In the genomic region with DNA sequence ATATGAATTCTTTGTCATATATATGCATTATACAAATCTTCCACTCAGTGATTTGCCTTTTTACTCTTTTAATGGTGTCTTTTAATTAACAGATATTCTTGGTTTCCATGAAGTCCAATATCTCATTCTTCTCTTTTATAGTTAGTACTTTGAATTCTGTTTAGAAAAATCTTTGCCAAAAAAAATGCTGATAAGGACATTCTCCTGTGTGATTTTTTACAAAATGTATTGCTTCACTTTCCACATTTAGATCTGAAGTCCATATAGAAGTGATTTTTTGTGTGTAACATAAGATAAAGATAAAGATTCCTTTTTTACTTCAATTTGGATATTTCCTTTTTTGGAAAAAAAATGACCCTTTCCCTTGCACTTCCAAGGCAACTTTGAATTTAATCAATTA, we compare ENCODE assay signal across 40 cellular contexts. TPM values are rescaled to one million over a fixed set of nuclear protein-coding genes. Genes with fewer than 3 reads are reported as not detected.
"Had no signal": no experiment of that assay in that cellular context is flagged by ENCODE, and none has a peak within 500 bp of the region (broad histone marks: within the 10 kb centered on the region; RNA-seq: fewer than 3 reads in every experiment).

No MANE protein-coding gene starts in this region.

- DNase-seq: Karpas-422, Kasumi-1, MG63, MM.1S, MV-4-11, NCI-H1048, NCI-H1092, NCI-H1092 treated with DMSO at 0.1 percent for 48 hours, NCI-H1105, NCI-H1105 treated with DMSO at 0.1 percent for 48 hours, NCI-H1417, NCI-H1417 treated with DMSO at 0.1 percent for 48 hours, NCI-H1436, NCI-H1436 treated with DMSO at 0.1 percent for 48 hours, NCI-H146, NCI-H1694, NCI-H1694 treated with DMSO at 0.1 percent for 48 hours, NCI-H187, NCI-H187 treated with DMSO at 0.1 percent for 48 hours, NCI-H1930, NCI-H2029, NCI-H2029 treated with DMSO at 0.1 percent for 48 hours, NCI-H2081, NCI-H2081 treated with DMSO at 0.1 percent for 48 hours, NCI-H2107, NCI-H2171, NCI-H2171 treated with DMSO at 0.1 percent for 48 hours, NCI-H2227 treated with DMSO at 0.1 percent for 48 hours, NCI-H226, NCI-H345, NCI-H446, NCI-H446 treated with DMSO at 0.1 percent for 48 hours, NCI-H510A, NCI-H510A treated with DMSO at 0.1 percent for 48 hours, NCI-H524, NCI-H524 treated with DMSO at 0.1 percent for 48 hours had no signal

- H3K9me3 ChIP-seq: MG63 had no signal

- H3K4me3 ChIP-seq: MG63 had no signal

- H3K36me3 ChIP-seq: MG63 had no signal

RNA-seq across cellular contexts. Expression of a gene that starts 50.3 kb away (rescaled TPM):
- total RNA-seq: LHCN-M2, M059J, MCF 10A, NCI-H460 had no signal
